ENCODE assay signal across 8 cellular contexts in genomic region chrX:46791927-46792825, GRCh38. TPM values are rescaled to one million over a fixed set of nuclear protein-coding genes. Genes with fewer than 3 reads are reported as not detected.
DNase-seq lines count a peak whose midpoint lies in the region; ATAC-seq and TF ChIP-seq lines count a peak whose summit lies in the region.

No MANE protein-coding gene starts in this region.

- H3K4me3 Mint-ChIP-seq in activated naive CD8-positive, alpha-beta T cell treated with anti-CD3 and anti-CD28 coated beads for 36 hours: no peak overlapping the region

- no peaks in the 10 kb centered on the region for H3K9me3 Mint-ChIP-seq in activated naive CD8-positive, alpha-beta T cell treated with anti-CD3 and anti-CD28 coated beads for 36 hours

- H3K36me3 Mint-ChIP-seq in activated naive CD8-positive, alpha-beta T cell treated with anti-CD3 and anti-CD28 coated beads for 36 hours: no peaks in the 10 kb centered on the region

- no peak for TF ChIP-seq CTCF in NB4 (IDR thresholded peaks at IDR 0.05; ENCODE audit: low read depth, low read length)

- ATAC-seq in GM18868 (IDR thresholded peaks at IDR 0.05; ENCODE audit: unreplicated experiment) (peak; percentile 79), GM21619 (IDR thresholded peaks at IDR 0.05; ENCODE audit: unreplicated experiment) (no peak)

- H3K27me3 Mint-ChIP-seq in activated naive CD8-positive, alpha-beta T cell treated with anti-CD3 and anti-CD28 coated beads for 36 hours: no peaks in the 10 kb centered on the region

- no peak for TF ChIP-seq POLR2A in NB4 (IDR thresholded peaks at IDR 0.05; ENCODE audit: extremely low read depth, insufficient read length)

- DNase-seq in AG08396 (ENCODE audit: low spot score): peak; percentile 55
- peak; percentile 84 for DNase-seq in NB4 (ENCODE audit: low read depth)
- peak; percentile 5 for DNase-seq in activated naive CD8-positive, alpha-beta T cell treated with anti-CD3 and anti-CD28 coated beads for 36 hours
- peak; percentile 8 for DNase-seq in left kidney (ENCODE audit: low read depth, low spot score)
- no peak for DNase-seq in T1000 (lab: John Stamatoyannopoulos, UW)
- no peak for DNase-seq in effector CD8-positive, alpha-beta T cell (lab: John Stamatoyannopoulos, UW)

- H3K27ac Mint-ChIP-seq in activated naive CD8-positive, alpha-beta T cell treated with anti-CD3 and anti-CD28 coated beads for 36 hours: peak overlapping the region; percentile 34

- H3K4me1 Mint-ChIP-seq in activated naive CD8-positive, alpha-beta T cell treated with anti-CD3 and anti-CD28 coated beads for 36 hours: peaks cover 15% of the 10 kb centered on the region

- peak overlapping the region; percentile 46 for H3K4me3 ChIP-seq in NB4 (ENCODE audit: low read depth, low read length)

RNA-seq across cellular contexts. Expression of gene SLC9A7, which starts 33.3 kb away (rescaled TPM):
- total RNA-seq in activated naive CD8-positive, alpha-beta T cell treated with anti-CD3 and anti-CD28 coated beads for 36 hours: 10 to 100 TPM; 11.5 to 12.4 TPM

RNA-seq across cellular contexts. Expression of gene RP2, which starts 44.7 kb away (rescaled TPM):
- total RNA-seq in activated naive CD8-positive, alpha-beta T cell treated with anti-CD3 and anti-CD28 coated beads for 36 hours: 1 to 10 TPM; 6.5 to 6.6 TPM

Comparison
In these comparisons a context has a peak if more than half of its experiments do, and no peak if none do; other contexts are left out.
1. DNase-seq: peak in AG08396 (single experiment), NB4 (single experiment), activated naive CD8-positive, alpha-beta T cell treated with anti-CD3 and anti-CD28 coated beads for 36 hours (single experiment) and left kidney (single experiment); none in T1000 (single experiment) and effector CD8-positive, alpha-beta T cell (single experiment).